Comparison of ENCODE assay signal across 8 cellular contexts in genomic region chr3:177597325-177598109, GRCh38.
DNase-seq lines count a peak whose midpoint lies in the region; ATAC-seq and TF ChIP-seq lines count a peak whose summit lies in the region.

No MANE protein-coding gene starts in this region.

- no peak for TF ChIP-seq CTCF in fibroblast of lung (conservative IDR thresholded peaks at IDR 0.05 in 1 of 2, IDR thresholded peaks at IDR 0.05 in 1 of 2; ENCODE audit: low read depth in 1 of 2, low read length in 2 of 2)

- H3K4me3 ChIP-seq in fibroblast of lung (replicated peaks in 1 of 4; ENCODE audit: control extremely low read depth in 1 of 4, insufficient read depth in 1 of 4, low read depth in 3 of 4, low read length in 4 of 4) (no peak overlapping the region), neuron (ENCODE audit: low read length) (no peak overlapping the region)

- CTCF ChIA-PET in activated CD4-positive, alpha-beta T cell treated with anti-CD3 and anti-CD28 coated beads, Interleukin-2, amount 10 ng/mL, durations not matched to agents 7 days and 5 days (lab: Charles Lee), result interaction anchor here (0.6 to 1.0 kb wide), 3 partner anchors 15 to 159 kb away, joined by 3 read pairs; no protein-coding TSS in a partner anchor

- no peaks in the 10 kb centered on the region for H3K79me2 ChIP-seq in fibroblast of lung (ENCODE audit: control insufficient read depth, insufficient read depth, low read length)

- H3K4me3 Mint-ChIP-seq in activated CD4-positive, alpha-beta T cell treated with anti-CD3 and anti-CD28 coated beads, Interleukin-2, amount 10 ng/mL, durations not matched to agents 7 days and 5 days, result peak overlapping the region; percentile 53

- H3K9me3 ChIP-seq in fibroblast of lung (ENCODE audit: control insufficient read depth, insufficient read depth, low read depth, low read length) (no peaks in the 10 kb centered on the region), neuron (ENCODE audit: low read length) (no peaks in the 10 kb centered on the region)

- H3K27me3 ChIP-seq in fibroblast of lung (ENCODE audit: control insufficient read depth, insufficient read depth, low read length) (no peaks in the 10 kb centered on the region), neuron (ENCODE audit: insufficient read depth, low read length) (no peaks in the 10 kb centered on the region)

- DNase-seq in stimulated activated CD4-positive, alpha-beta T cell treated with anti-CD3 and anti-CD28 coated beads, Interleukin-2, amount 100 ng/mL, for 48 hours, result peak; percentile 20 to 22
- no peak for DNase-seq in stimulated activated CD4-positive, alpha-beta T cell treated with anti-CD3 and anti-CD28 coated beads, Interleukin-4, amount 100 ng/mL, for 4 hours
- DNase-seq in NCI-H2107 (lab: John Stamatoyannopoulos, UW), result peak; percentile 95
- DNase-seq in activated CD4-positive, alpha-beta T cell treated with anti-CD3 and anti-CD28 coated beads, Interleukin-2, amount 10 ng/mL, durations not matched to agents 7 days and 5 days, result peak; percentile 37
- DNase-seq in fibroblast of lung (ENCODE audit: low read depth in 2 of 2), result peak; percentile 85 to 98
- DNase-seq in NK-92 treated with Interleukin-12 subunit alpha and Interleukin-12 subunit beta, amount 100 ng/mL, for 24 hours (lab: John Stamatoyannopoulos, UW), result no peak

- peaks cover 73% of the 10 kb centered on the region for H3K4me1 Mint-ChIP-seq in activated CD4-positive, alpha-beta T cell treated with anti-CD3 and anti-CD28 coated beads, Interleukin-2, amount 10 ng/mL, durations not matched to agents 7 days and 5 days

- ATAC-seq in HG02885 (IDR thresholded peaks at IDR 0.05; ENCODE audit: poor library complexity, unreplicated experiment), result peak; percentile 86

- H3K27ac ChIP-seq in fibroblast of lung (ENCODE audit: insufficient read depth, low read length), result peak overlapping the region; percentile 46

- peak overlapping the region; percentile 96 for H3K27ac Mint-ChIP-seq in activated CD4-positive, alpha-beta T cell treated with anti-CD3 and anti-CD28 coated beads, Interleukin-2, amount 10 ng/mL, durations not matched to agents 7 days and 5 days

- no peaks in the 10 kb centered on the region for H4K20me1 ChIP-seq in fibroblast of lung (ENCODE audit: control insufficient read depth, extremely low read depth, insufficient read depth, low read length)

- H3K4me1 ChIP-seq in fibroblast of lung (ENCODE audit: control insufficient read depth, extremely low read depth, insufficient read depth, low read length), result peaks cover 19% of the 10 kb centered on the region
- H3K4me1 ChIP-seq in neuron (ENCODE audit: insufficient read depth, low read length), result peaks cover 22% of the 10 kb centered on the region

- POLR2A ChIA-PET in activated CD4-positive, alpha-beta T cell treated with anti-CD3 and anti-CD28 coated beads, Interleukin-2, amount 10 ng/mL, durations not matched to agents 7 days and 5 days (lab: Charles Lee), result no interaction called here

- H3K36me3 Mint-ChIP-seq in activated CD4-positive, alpha-beta T cell treated with anti-CD3 and anti-CD28 coated beads, Interleukin-2, amount 10 ng/mL, durations not matched to agents 7 days and 5 days (ENCODE audit: low read depth), result peaks cover 7% of the 10 kb centered on the region

- peak overlapping the region; percentile 36 for H2AFZ ChIP-seq in fibroblast of lung (ENCODE audit: low read length)
- H2AFZ ChIP-seq in neuron (ENCODE audit: low read depth, low read length), result peak overlapping the region; percentile 20

- H3K27me3 Mint-ChIP-seq in activated CD4-positive, alpha-beta T cell treated with anti-CD3 and anti-CD28 coated beads, Interleukin-2, amount 10 ng/mL, durations not matched to agents 7 days and 5 days, result no peaks in the 10 kb centered on the region

- no peak overlapping the region for H3K9ac ChIP-seq in fibroblast of lung (ENCODE audit: insufficient read depth, low read length)

- H3K9me3 Mint-ChIP-seq in activated CD4-positive, alpha-beta T cell treated with anti-CD3 and anti-CD28 coated beads, Interleukin-2, amount 10 ng/mL, durations not matched to agents 7 days and 5 days, result peaks cover 5% of the 10 kb centered on the region

- H3K4me2 ChIP-seq in fibroblast of lung (ENCODE audit: extremely low read depth, insufficient read depth, low read length), result peak overlapping the region; percentile 3

- H3K36me3 ChIP-seq in fibroblast of lung (ENCODE audit: control insufficient read depth, insufficient read depth, low read length) (no peaks in the 10 kb centered on the region), neuron (ENCODE audit: insufficient read depth, low read length) (no peaks in the 10 kb centered on the region)

Comparison
In these comparisons a context has a peak if more than half of its experiments do, and no peak if none do; other contexts are left out.
1. DNase-seq: peak in stimulated activated CD4-positive, alpha-beta T cell treated with anti-CD3 and anti-CD28 coated beads, Interleukin-2, amount 100 ng/mL, for 48 hours (2 of 2), NCI-H2107 (single experiment), activated CD4-positive, alpha-beta T cell treated with anti-CD3 and anti-CD28 coated beads, Interleukin-2, amount 10 ng/mL, durations not matched to agents 7 days and 5 days (single experiment) and fibroblast of lung (2 of 2); none in stimulated activated CD4-positive, alpha-beta T cell treated with anti-CD3 and anti-CD28 coated beads, Interleukin-4, amount 100 ng/mL, for 4 hours (0 of 2) and NK-92 treated with Interleukin-12 subunit alpha and Interleukin-12 subunit beta, amount 100 ng/mL, for 24 hours (single experiment).